ENCODE assay signal across 29 cellular contexts in genomic region chr3:72065236-72065635, GRCh38.
"Had no signal": no experiment of that assay in that cellular context is flagged by ENCODE, and none has a peak within 500 bp of the region (broad histone marks: within the 10 kb centered on the region; RNA-seq: fewer than 3 reads in every experiment).

No MANE protein-coding gene starts in this region.

- H3K9ac ChIP-seq: KMS-11, SK-N-SH had no signal

- H3K4me1 Mint-ChIP-seq: activated CD4-positive, alpha-beta T cell treated with anti-CD3 and anti-CD28 coated beads, Interleukin-2, amount 10 ng/mL, durations not matched to agents 7 days and 5 days; activated naive CD4-positive, alpha-beta T cell treated with anti-CD3 and anti-CD28 coated beads, Interleukin-2, amount 50 U/mL, for 24 hours; WTC11 had no signal

- H3K27me3 Mint-ChIP-seq: activated CD4-positive, alpha-beta T cell treated with anti-CD3 and anti-CD28 coated beads, Interleukin-2, amount 10 ng/mL, durations not matched to agents 7 days and 5 days; activated naive CD4-positive, alpha-beta T cell treated with anti-CD3 and anti-CD28 coated beads, Interleukin-2, amount 50 U/mL, for 24 hours had no signal

- H3K4me3 Mint-ChIP-seq: activated CD4-positive, alpha-beta T cell treated with anti-CD3 and anti-CD28 coated beads for 36 hours; activated CD4-positive, alpha-beta T cell treated with anti-CD3 and anti-CD28 coated beads, Interleukin-2, amount 10 ng/mL, durations not matched to agents 7 days and 5 days; activated CD8-positive, alpha-beta T cell treated with anti-CD3 and anti-CD28 coated beads, Interleukin-2, amount 10 ng/mL, durations not matched to agents 7 days and 5 days; activated naive CD4-positive, alpha-beta T cell treated with anti-CD3 and anti-CD28 coated beads, Interleukin-2, amount 50 U/mL, for 24 hours; activated T-cell treated with anti-CD3 and anti-CD28 coated beads, Interleukin-2, amount 50 U/mL, for 24 hours; T-helper 1 cell treated with Interleukin-12 subunit alpha and Interleukin-12 subunit beta and Interleukin-4 antibody, amounts not matched to agents 30 μg/mL and 1 μg/mL, for 36 hours; T-helper 2 cell treated with Interferon-gamma antibody and Interleukin-4, amounts not matched to agents 5 μg/mL and 100 μg/mL, for 36 hours; WTC11 had no signal

- H3K4me3 ChIP-seq: adrenal gland, body of pancreas, breast epithelium, SJCRH30 had no signal

- H3K27me3 ChIP-seq: adrenal gland, body of pancreas, breast epithelium, SJCRH30 had no signal

- H3K27ac ChIP-seq: adrenal gland, body of pancreas, breast epithelium, KMS-11, SJCRH30 had no signal

- H3K4me1 ChIP-seq: adrenal gland, body of pancreas, breast epithelium, SJCRH30 had no signal

- H3K4me2 ChIP-seq: KMS-11, SK-N-SH had no signal

- H3K36me3 Mint-ChIP-seq: activated naive CD4-positive, alpha-beta T cell treated with anti-CD3 and anti-CD28 coated beads, Interleukin-2, amount 50 U/mL, for 24 hours had no signal

- H3K27ac Mint-ChIP-seq: activated CD4-positive, alpha-beta T cell treated with anti-CD3 and anti-CD28 coated beads for 36 hours; activated CD4-positive, alpha-beta T cell treated with anti-CD3 and anti-CD28 coated beads, Interleukin-2, amount 10 ng/mL, durations not matched to agents 7 days and 5 days; activated CD8-positive, alpha-beta T cell treated with anti-CD3 and anti-CD28 coated beads, Interleukin-2, amount 10 ng/mL, durations not matched to agents 7 days and 5 days; activated naive CD4-positive, alpha-beta T cell treated with anti-CD3 and anti-CD28 coated beads, Interleukin-2, amount 50 U/mL, for 24 hours; activated T-cell treated with anti-CD3 and anti-CD28 coated beads, Interleukin-2, amount 50 U/mL, for 24 hours; activated T-helper 2 cell treated with anti-CD3 and anti-CD28 coated beads, Interferon-gamma antibody, Interleukin-2, Interleukin-4, amounts not matched to agents 10 μg/mL and 5 μg/mL and 100 μg/mL, durations not matched to agents 14 hours and 24 hours and 36 hours; T-helper 1 cell treated with Interleukin-12 subunit alpha and Interleukin-12 subunit beta and Interleukin-4 antibody, amounts not matched to agents 30 μg/mL and 1 μg/mL, for 36 hours; T-helper 2 cell treated with Interferon-gamma antibody and Interleukin-4, amounts not matched to agents 5 μg/mL and 100 μg/mL, for 36 hours; WTC11 had no signal

- H3K36me3 ChIP-seq: adrenal gland, breast epithelium, SJCRH30 had no signal

- H3K9me3 ChIP-seq: adrenal gland, body of pancreas, SJCRH30, SK-N-SH had no signal

- DNase-seq: activated CD4-positive, alpha-beta T cell treated with anti-CD3 and anti-CD28 coated beads for 36 hours; activated CD4-positive, alpha-beta T cell treated with anti-CD3 and anti-CD28 coated beads, Interleukin-2, amount 10 ng/mL, durations not matched to agents 7 days and 5 days; activated CD4-positive, alpha-beta T cell treated with anti-CD3 and anti-CD28 coated beads, Interleukin-2, amount 50 U/mL, for 48 hours; activated CD8-positive, alpha-beta T cell treated with anti-CD3 and anti-CD28 coated beads, Interleukin-2, amount 10 ng/mL, durations not matched to agents 7 days and 5 days; activated gamma-delta T cell; activated naive CD4-positive, alpha-beta T cell treated with Interleukin-2 at 50 U/mL for 16 hours; activated T-cell treated with anti-CD3 and anti-CD28 coated beads, Interleukin-2, amount 50 U/mL, for 24 hours; adrenal gland; body of pancreas; MM.1S; MV-4-11; NCI-H1092; NCI-H1436 treated with DMSO at 0.1 percent for 48 hours; NCI-H1694 treated with DMSO at 0.1 percent for 48 hours; NCI-H2029; NCI-H226; NCI-H446 treated with DMSO at 0.1 percent for 48 hours; NCI-H524; NCI-H69; SHP77; SJCRH30; SK-N-SH had no signal
